ENCODE assay signal across 29 cellular contexts in genomic region chr9:137106662-137107292, GRCh38. TPM values are rescaled to one million over a fixed set of nuclear protein-coding genes. Genes with fewer than 3 reads are reported as not detected.
"Had no signal": no experiment of that assay in that cellular context is flagged by ENCODE, and none has a peak within 500 bp of the region (broad histone marks: within the 10 kb centered on the region; RNA-seq: fewer than 3 reads in every experiment).

No MANE protein-coding gene starts in this region.

- H3K9me3 ChIP-seq: ovary, suprapubic skin, transverse colon, upper lobe of right lung, uterus had no signal

- H3K4me3 ChIP-seq: neural progenitor cell, ovary, smooth muscle cell, suprapubic skin, transverse colon, upper lobe of right lung, uterus had no signal

- H3K4me1 Mint-ChIP-seq: mesothelial cell of epicardium, nephron, neural progenitor cell had no signal

- H3K4me3 Mint-ChIP-seq: effector memory CD8-positive, alpha-beta T cell; immature natural killer cell; mesothelial cell of epicardium; naive thymus-derived CD4-positive, alpha-beta T cell; nephron; neural progenitor cell; stimulated activated naive CD8-positive, alpha-beta T cell treated with anti-CD3 and anti-CD28 coated beads, Interleukin-15, amount 100 ng/mL, for 72 hours had no signal

- H2AFZ ChIP-seq: neural progenitor cell had no signal

- H3K9ac ChIP-seq: neural progenitor cell had no signal

- H3K27ac Mint-ChIP-seq: effector memory CD8-positive, alpha-beta T cell; immature natural killer cell; mesothelial cell of epicardium; naive thymus-derived CD4-positive, alpha-beta T cell; nephron; neural progenitor cell; stimulated activated naive CD8-positive, alpha-beta T cell treated with anti-CD3 and anti-CD28 coated beads, Interleukin-15, amount 100 ng/mL, for 72 hours had no signal

- DNase-seq: cortex of kidney; effector memory CD8-positive, alpha-beta T cell; erythroblast; hypothalamus; immature natural killer cell; islet precursor cell; mesenchymal stem cell; naive thymus-derived CD4-positive, alpha-beta T cell; nucleus accumbens; ovary; retina; stimulated activated CD4-positive, alpha-beta T cell treated with anti-CD3 and anti-CD28 coated beads, Interleukin-12 subunit alpha, Interleukin-12 subunit beta, amount 100 ng/mL, for 4 hours; stimulated activated CD4-positive, alpha-beta T cell treated with anti-CD3 and anti-CD28 coated beads, Interleukin-1b, Interleukin-23, amount 100 ng/mL, for 48 hours; stimulated activated CD4-positive, alpha-beta T cell treated with anti-CD3 and anti-CD28 coated beads, Interleukin-4, amount 100 ng/mL, for 1 hour; stimulated activated CD8-positive, alpha-beta memory T cell treated with anti-CD3 and anti-CD28 coated beads, Interleukin-4, amount 100 ng/mL, for 48 hours; stimulated activated naive CD4-positive, alpha-beta T cell; stimulated activated naive CD8-positive, alpha-beta T cell treated with anti-CD3 and anti-CD28 coated beads, Interleukin-15, amount 100 ng/mL, for 72 hours; transverse colon; upper lobe of right lung; uterus had no signal

- H3K27ac ChIP-seq: neural progenitor cell, ovary, suprapubic skin, transverse colon, upper lobe of right lung, uterus had no signal

- ATAC-seq: effector memory CD8-positive, alpha-beta T cell; naive thymus-derived CD4-positive, alpha-beta T cell; sciatic nerve; upper lobe of right lung had no signal

- H3K36me3 ChIP-seq: neural progenitor cell, ovary, uterus had no signal

- H3K27me3 ChIP-seq: neural progenitor cell, ovary, suprapubic skin, transverse colon, upper lobe of right lung, uterus had no signal

- H3K9me3 Mint-ChIP-seq: effector memory CD8-positive, alpha-beta T cell; mesothelial cell of epicardium; nephron; stimulated activated naive CD8-positive, alpha-beta T cell treated with anti-CD3 and anti-CD28 coated beads, Interleukin-15, amount 100 ng/mL, for 72 hours had no signal

- H3K4me1 ChIP-seq: neural progenitor cell, suprapubic skin, transverse colon, upper lobe of right lung, uterus had no signal

- H3K27me3 Mint-ChIP-seq: effector memory CD8-positive, alpha-beta T cell; naive thymus-derived CD4-positive, alpha-beta T cell; stimulated activated naive CD8-positive, alpha-beta T cell treated with anti-CD3 and anti-CD28 coated beads, Interleukin-15, amount 100 ng/mL, for 72 hours had no signal

- H3K4me2 ChIP-seq: neural progenitor cell, smooth muscle cell had no signal

RNA-seq across cellular contexts. Expression of gene GRIN1, which starts 32.2 kb away (rescaled TPM):
- total RNA-seq: dermis microvascular lymphatic vessel endothelial cell; fibroblast of villous mesenchyme; left lobe of liver; naive thymus-derived CD4-positive, alpha-beta T cell; sciatic nerve; smooth muscle cell; uterus had no signal
- polyA plus RNA-seq: immature natural killer cell; naive thymus-derived CD4-positive, alpha-beta T cell; ovary; smooth muscle cell had no signal
